Comparison of ENCODE assay signal across 2 cellular contexts in genomic region chr19:991174-991931, GRCh38.
TF ChIP-seq lines count a peak whose summit lies in the region.

No MANE protein-coding gene starts in this region.

TF ChIP-seq in GM12891, 5 proteins besides CTCF, POLR2A, EP300 and RAD21:
- TF ChIP-seq TAF1 (IDR thresholded peaks at IDR 0.05; ENCODE audit: low read depth, low read length) (no peak), SPI1 (IDR thresholded peaks at IDR 0.05; ENCODE audit: low read depth, low read length) (no peak), POU2F2 (IDR thresholded peaks at IDR 0.05; ENCODE audit: low read depth, low read length) (no peak), POLR2AphosphoS5 (IDR thresholded peaks at IDR 0.05; ENCODE audit: low read depth, low read length) (no peak), PAX5 (IDR thresholded peaks at IDR 0.05; ENCODE audit: insufficient read depth, low read length, severe bottlenecking) (no peak)

TF ChIP-seq in K562, 482 proteins besides CTCF, POLR2A, EP300 and RAD21:
- TF ChIP-seq VEZF1 (CRISPR knock-in tag; IDR thresholded peaks at IDR 0.05), result peak; percentile 32; the same call in 1 of the 2 replicates
- TF ChIP-seq HMGN3 (IDR thresholded peaks at IDR 0.05; ENCODE audit: borderline replicate concordance, extremely low read depth, insufficient read length, low read depth, low read length), result peak; percentile 22
- TF ChIP-seq NFIC (IDR thresholded peaks at IDR 0.05), result peak; percentile 60
- TF ChIP-seq POLR2G (IDR thresholded peaks at IDR 0.05; ENCODE audit: low read depth, low read length), result peak; percentile 62; the same call in 1 of the 2 replicates
- no peak for TF ChIP-seq TEAD4 (IDR thresholded peaks at IDR 0.05; ENCODE audit: low read length)
- TF ChIP-seq TEAD4 (CRISPR knock-in tag; IDR thresholded peaks at IDR 0.05; ENCODE audit: borderline replicate concordance), result no peak
- TF ChIP-seq ZBTB7A (IDR thresholded peaks at IDR 0.05; ENCODE audit: borderline replicate concordance, control insufficient read depth, low read depth, low read length), result peak; percentile 59; the same call in 1 of the 2 replicates
- TF ChIP-seq RB1 (IDR thresholded peaks at IDR 0.05; ENCODE audit: low read depth), result 0 out of 2 replicates have a peak, but pooled peaks have one; percentile 26
- 0 out of 4 replicates have a peak, but pooled peaks of 1 of the 2 experiments have one; percentile 27 for TF ChIP-seq HDAC1 (IDR thresholded peaks at IDR 0.05)
- 0 out of 2 replicates have a peak, but pooled peaks have one; percentile 10 for TF ChIP-seq CBFB (CRISPR knock-in tag; IDR thresholded peaks at IDR 0.05)
- TF ChIP-seq EGR1 (conservative IDR thresholded peaks at IDR 0.05), result no peak
- TF ChIP-seq TCF7 (IDR thresholded peaks at IDR 0.05; ENCODE audit: borderline replicate concordance), result no peak
- TF ChIP-seq FIP1L1 (IDR thresholded peaks at IDR 0.05; ENCODE audit: low read depth, low read length, poor library complexity, severe bottlenecking), result peak; percentile 65
- 0 out of 4 replicates have a peak, but pooled peaks of 1 of the 2 experiments have one; percentile 23 for TF ChIP-seq MAZ (CRISPR knock-in tag; conservative IDR thresholded peaks at IDR 0.05 in 1 of 2, IDR thresholded peaks at IDR 0.05 in 1 of 2)
